In genomic region chr15:42273900-42274692, GRCh38 we compare ENCODE assay signal across 8 cellular contexts. TPM values are rescaled to one million over a fixed set of nuclear protein-coding genes. Genes with fewer than 3 reads are reported as not detected.
DNase-seq lines count a peak whose midpoint lies in the region; ATAC-seq, FAIRE-seq and TF ChIP-seq lines count a peak whose summit lies in the region.

No MANE protein-coding gene starts in this region.

- H2AFZ ChIP-seq in keratinocyte (ENCODE audit: control insufficient read depth, low read length) = peak overlapping the region; percentile 48

- no peaks in the 10 kb centered on the region for H4K20me1 ChIP-seq in keratinocyte (ENCODE audit: control insufficient read depth, extremely low read depth, insufficient read depth, low read length)

- no peaks in the 10 kb centered on the region for H3K9me3 ChIP-seq in keratinocyte (ENCODE audit: control insufficient read depth, low read depth, low read length)

- H3K4me3 Mint-ChIP-seq in activated B cell treated with CpG ODN at 0.5 μM for 24 hours = peak overlapping the region; percentile 100

- no peaks in the 10 kb centered on the region for H3K9me3 Mint-ChIP-seq in activated B cell treated with CpG ODN at 0.5 μM for 24 hours

- DNase-seq in EL (peak; percentile 74), H7 (no peak), NB4 (ENCODE audit: low read depth) (peak; percentile 79), activated B cell treated with CpG ODN at 0.5 μM for 24 hours (peak; percentile 64), caudate nucleus (lab: John Stamatoyannopoulos, UW) (peak in 39 of 61 donors; percentile 13 to 77 (median 53)), keratinocyte (ENCODE audit: low read depth, low spot score) (peak; percentile 54)
- DNase-seq in stimulated activated CD4-positive, alpha-beta T cell treated with anti-CD3 and anti-CD28 coated beads, Interleukin-12 subunit alpha, Interleukin-12 subunit beta, amount 100 ng/mL, for 4 hours = peak; percentile 56

- H3K4me3 ChIP-seq in H7 (ENCODE audit: insufficient read depth, low read depth, low read length) (peak overlapping the region; percentile 59), NB4 (ENCODE audit: low read depth, low read length) (peak overlapping the region; percentile 84), keratinocyte (ENCODE audit: control insufficient read depth in 2 of 3, extremely low read depth in 1 of 3, insufficient read depth in 2 of 3, low read depth in 1 of 3, low read length in 3 of 3) (peak overlapping the region; percentile 70 to 97 (median 86))

- peaks cover 58% of the 10 kb centered on the region for H3K79me2 ChIP-seq in keratinocyte (ENCODE audit: control insufficient read depth, insufficient read depth, low read length)

- peak overlapping the region; percentile 100 for H3K9ac ChIP-seq in keratinocyte (ENCODE audit: control insufficient read depth, extremely low read depth, insufficient read depth, low read length)

- H3K36me3 Mint-ChIP-seq in activated B cell treated with CpG ODN at 0.5 μM for 24 hours (ENCODE audit: low read depth) = peaks cover 52% of the 10 kb centered on the region

- POLR2A ChIA-PET in activated B cell treated with CpG ODN at 0.5 μM for 24 hours (lab: Charles Lee) = interaction anchor here (0.6 to 2.0 kb wide), 23 partner anchors 12 to 1684 kb away, joined by 3 to 19 read pairs (median 4); partner anchors contain the start of genes CHP1, EHD4, LCMT2 and MGA

- TF ChIP-seq CTCF in NB4 (IDR thresholded peaks at IDR 0.05; ENCODE audit: low read depth, low read length) (no peak), activated B cell treated with CpG ODN at 0.5 μM for 24 hours (IDR thresholded peaks at IDR 0.05) (no peak), keratinocyte (optimal IDR thresholded peaks at IDR 0.05 in 1 of 3, IDR thresholded peaks at IDR 0.05 in 1 of 3, conservative IDR thresholded peaks at IDR 0.05 in 1 of 3; ENCODE audit: extremely low read depth in 1 of 3, insufficient read depth in 2 of 3, low read length in 3 of 3) (no peak)

- no peak for FAIRE-seq in keratinocyte (lab: Jason Lieb, UNC)

- ATAC-seq in activated B cell treated with CpG ODN at 0.5 μM for 24 hours (ENCODE audit: low read depth) = peak; percentile 43
- ATAC-seq in HG03095 (IDR thresholded peaks at IDR 0.05; ENCODE audit: unreplicated experiment) = no peak

- H3K4me2 ChIP-seq in keratinocyte (ENCODE audit: control insufficient read depth, extremely low read depth, insufficient read depth, low read depth, low read length) = peak overlapping the region; percentile 100

- CTCF ChIA-PET in activated B cell treated with CpG ODN at 0.5 μM for 24 hours (lab: Charles Lee) = no interaction called here

- H3K4me1 ChIP-seq in keratinocyte (ENCODE audit: control insufficient read depth, extremely low read depth, insufficient read depth, low read length) = peaks cover 24% of the 10 kb centered on the region

- peaks cover 2% of the 10 kb centered on the region for H3K9me1 ChIP-seq in keratinocyte (ENCODE audit: control insufficient read depth, extremely low read depth, insufficient read depth, low read length)

- H3K36me3 ChIP-seq in H7 (replicated peaks; ENCODE audit: control insufficient read depth, insufficient read depth, low read length) = no peaks in the 10 kb centered on the region; the same call in 1 of the 2 replicates
- H3K36me3 ChIP-seq in keratinocyte (ENCODE audit: control insufficient read depth in 2 of 2, extremely low read depth in 1 of 2, insufficient read depth in 2 of 2, low read length in 2 of 2) = peaks cover 2 to 3% of the 10 kb centered on the region in 2 experiments

- TF ChIP-seq POLR2A in NB4 (IDR thresholded peaks at IDR 0.05; ENCODE audit: extremely low read depth, insufficient read length) = no peak

- no peaks in the 10 kb centered on the region for H3K27me3 Mint-ChIP-seq in activated B cell treated with CpG ODN at 0.5 μM for 24 hours

- dilution Hi-C loops in keratinocyte (cut with MboI; ENCODE audit: extremely low pct_ligation_motif_present, low sequenced_read_pairs) = no loop called here

- H3K27ac ChIP-seq in caudate nucleus (ENCODE audit: low read depth, low read length) (peak overlapping the region; percentile 98), keratinocyte (ENCODE audit: control insufficient read depth, insufficient read depth, low read length) (peak overlapping the region; percentile 99)

- peaks cover 49% of the 10 kb centered on the region for H3K4me1 Mint-ChIP-seq in activated B cell treated with CpG ODN at 0.5 μM for 24 hours

- H3K27me3 ChIP-seq in H7 (ENCODE audit: control insufficient read depth, insufficient read depth, low read length) (no peaks in the 10 kb centered on the region), keratinocyte (ENCODE audit: control insufficient read depth, extremely low read depth, insufficient read depth, low read length) (no peaks in the 10 kb centered on the region)

- intact Hi-C loops in activated B cell treated with CpG ODN at 0.5 μM for 24 hours (cut with micrococcal nuclease) = loop anchor here (1.0 to 10.0 kb wide), 13 partner anchors 66 to 1682 kb away; partner anchors contain the start of genes CCNDBP1, CDAN1, EHD4 and INO80

- H3K27ac Mint-ChIP-seq in activated B cell treated with CpG ODN at 0.5 μM for 24 hours = peak overlapping the region; percentile 100

RNA-seq across cellular contexts. Expression of gene TMEM87A, which starts 0.9 kb away (rescaled TPM):
- 25.2 and 29.8 TPM in 2 replicates for total RNA-seq in H7 (2014; rRNA removed; shearing (Covaris generic))
- 45.4 and 52.6 TPM in 2 replicates for total RNA-seq in activated B cell treated with CpG ODN at 0.5 μM for 24 hours
- polyA plus RNA-seq in keratinocyte = 38.5 to 43.7 TPM (median 38.7 TPM) in 3 replicates
- polyA plus RNA-seq in keratinocyte (2011; ENCODE audit: low read depth) = 94.5 TPM
- polyA plus RNA-seq in keratinocyte (2011; cell fraction: cytosol; rRNA removed) = 12.2 and 21.5 TPM in 2 replicates
- 48.5 and 76.6 TPM in 2 replicates for polyA plus RNA-seq in keratinocyte (2011; cell fraction: nucleus; rRNA removed)
- polyA plus RNA-seq in keratinocyte (2012; ENCODE audit: low replicate concordance) = 32.3 and 55.9 TPM in 2 replicates
- polyA minus RNA-seq in keratinocyte = 16.6 to 50.9 TPM (median 37.4 TPM) in 3 replicates
- polyA minus RNA-seq in keratinocyte (2011; cell fraction: cytosol; rRNA and poly(A)+ RNA removed) = 45.7 TPM
- polyA minus RNA-seq in keratinocyte (2011; cell fraction: nucleus; rRNA and poly(A)+ RNA removed) = 68.6 and 108 TPM in 2 replicates

RNA-seq across cellular contexts. Expression of gene GANC, which starts 1.1 kb away (rescaled TPM):
- 10.8 and 11.2 TPM in 2 replicates for total RNA-seq in H7 (2014; rRNA removed; shearing (Covaris generic))
- total RNA-seq in activated B cell treated with CpG ODN at 0.5 μM for 24 hours = 59.9 and 72.2 TPM in 2 replicates
- polyA plus RNA-seq in keratinocyte = 21.5 to 46.2 TPM (median 46.2 TPM) in 3 replicates
- polyA plus RNA-seq in keratinocyte (2011; ENCODE audit: low read depth) = 31.6 TPM
- 16.2 and 30.1 TPM in 2 replicates for polyA plus RNA-seq in keratinocyte (2011; cell fraction: cytosol; rRNA removed)
- polyA plus RNA-seq in keratinocyte (2011; cell fraction: nucleus; rRNA removed) = 76.6 and 83.2 TPM in 2 replicates
- 16.0 and 22.9 TPM in 2 replicates for polyA plus RNA-seq in keratinocyte (2012; ENCODE audit: low replicate concordance)
- 14.7 to 61.4 TPM (median 46.7 TPM) in 3 replicates for polyA minus RNA-seq in keratinocyte
- 24.0 TPM for polyA minus RNA-seq in keratinocyte (2011; cell fraction: cytosol; rRNA and poly(A)+ RNA removed)
- 39.0 and 99.7 TPM in 2 replicates for polyA minus RNA-seq in keratinocyte (2011; cell fraction: nucleus; rRNA and poly(A)+ RNA removed)
